Comparison of ENCODE assay signal across 20 cellular contexts in the genomic region with DNA sequence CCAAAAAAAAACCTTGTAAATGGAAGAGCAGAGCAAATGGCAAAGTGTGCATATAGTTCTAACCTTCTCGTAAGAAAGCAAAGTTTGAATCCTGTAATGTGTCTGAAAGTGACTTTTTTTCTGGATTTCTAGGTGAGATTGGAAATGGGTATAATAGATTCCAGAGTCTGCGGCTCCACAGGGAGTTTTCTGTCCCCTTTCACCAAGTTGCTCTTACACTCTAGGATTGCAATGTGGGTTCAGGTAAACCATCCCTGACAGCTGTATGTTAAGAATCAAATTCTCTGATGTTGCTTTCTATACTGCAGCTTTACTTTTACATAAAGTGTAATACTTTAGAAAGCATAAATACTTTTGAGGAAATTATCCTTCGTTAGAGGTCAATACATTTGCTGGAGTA.
A peak's percentile ranks its signal among the peaks of the same experiment; 100 is the strongest.
DNase-seq lines count a peak whose midpoint lies in the region; ATAC-seq and TF ChIP-seq lines count a peak whose summit lies in the region.
"Had no signal": no experiment of that assay in that cellular context is flagged by ENCODE, and none has a peak within 500 bp of the region (broad histone marks: within the 10 kb centered on the region; RNA-seq: fewer than 3 reads in every experiment).

No MANE protein-coding gene starts in this region.

- peak; percentile 72 for DNase-seq in NCI-H2171 treated with DMSO at 0.1 percent for 48 hours (lab: John Stamatoyannopoulos, UW)
- no peak for DNase-seq in NCI-H2171 (lab: John Stamatoyannopoulos, UW)
- peak; percentile 50 for DNase-seq in esophagus muscularis mucosa (ENCODE audit: extremely low spot score)
- no peak for DNase-seq in stimulated activated naive B cell treated with anti-CD40 and anti-IgM and Interleukin-4, amounts not matched to agents 10 μg/mL and 1 μg/mL and 100 μg/mL, for 72 hours
- DNase-seq in activated CD8-positive, alpha-beta memory T cell treated with anti-CD3 and anti-CD28 coated beads, Interleukin-2, amount 10 ng/mL, durations not matched to agents 7 days and 5 days, result no peak
- no peak for DNase-seq in AG08395 (ENCODE audit: low spot score)
- DNase-seq in stimulated activated naive CD8-positive, alpha-beta T cell treated with anti-CD3 and anti-CD28 coated beads, Interleukin-15, Interleukin-2, amounts not matched to agents 100 U/mL and 50 U/mL, for 24 hours, result no peak
- DNase-seq: activated CD4-positive, alpha-beta T cell treated with anti-CD3 and anti-CD28 coated beads for 1 hour; C1 segment of cervical spinal cord; GF-D8; Peyer's patch; stimulated activated CD4-positive, alpha-beta T cell treated with anti-CD3 and anti-CD28 coated beads, Interleukin-4, amount 100 ng/mL, for 24 hours; uterus had no signal

- no peak for TF ChIP-seq POLR2A in esophagus muscularis mucosa (IDR thresholded peaks at IDR 0.05; ENCODE audit: low read depth)

- no peak overlapping the region for H3K27ac Mint-ChIP-seq in stimulated activated naive B cell treated with anti-CD40 and anti-IgM and Interleukin-4, amounts not matched to agents 10 μg/mL and 1 μg/mL and 100 μg/mL, for 72 hours
- H3K27ac Mint-ChIP-seq in activated CD8-positive, alpha-beta memory T cell treated with anti-CD3 and anti-CD28 coated beads, Interleukin-2, amount 10 ng/mL, durations not matched to agents 7 days and 5 days, result no peak overlapping the region
- H3K27ac Mint-ChIP-seq: activated T-helper 2 cell treated with anti-CD3 and anti-CD28 coated beads, Interferon-gamma antibody, Interleukin-2, Interleukin-4, amounts not matched to agents 10 μg/mL and 5 μg/mL and 100 μg/mL, durations not matched to agents 14 hours and 24 hours and 36 hours; naive thymus-derived CD8-positive, alpha-beta T cell had no signal

- intact Hi-C loops in esophagus muscularis mucosa (cut with DNase I), result no loop called here

- peaks cover 0 to 4% (median under 1%) of the 10 kb centered on the region in 4 donors for H3K4me1 ChIP-seq in esophagus muscularis mucosa
- H3K4me1 ChIP-seq: breast epithelium, Peyer's patch, prostate gland, uterus had no signal

- no peaks in the 10 kb centered on the region for H3K36me3 ChIP-seq in esophagus muscularis mucosa
- H3K36me3 ChIP-seq: breast epithelium, Peyer's patch, prostate gland, uterus had no signal

- TF ChIP-seq EP300 in esophagus muscularis mucosa (IDR thresholded peaks at IDR 0.05), result no peak

- no peak overlapping the region for H3K27ac ChIP-seq in esophagus muscularis mucosa (replicated peaks in 1 of 4)
- H3K27ac ChIP-seq: breast epithelium, foreskin keratinocyte, Peyer's patch, prostate gland, SK-N-MC, uterus had no signal

- peaks cover 2 to 3% of the 10 kb centered on the region in 2 donors for H3K36me3 Mint-ChIP-seq in stimulated activated naive B cell treated with anti-CD40 and anti-IgM and Interleukin-4, amounts not matched to agents 10 μg/mL and 1 μg/mL and 100 μg/mL, for 72 hours
- H3K36me3 Mint-ChIP-seq in activated CD8-positive, alpha-beta memory T cell treated with anti-CD3 and anti-CD28 coated beads, Interleukin-2, amount 10 ng/mL, durations not matched to agents 7 days and 5 days, result no peaks in the 10 kb centered on the region

- peaks cover 5 to 8% of the 10 kb centered on the region in 2 donors for H3K9me3 Mint-ChIP-seq in stimulated activated naive B cell treated with anti-CD40 and anti-IgM and Interleukin-4, amounts not matched to agents 10 μg/mL and 1 μg/mL and 100 μg/mL, for 72 hours
- H3K9me3 Mint-ChIP-seq in activated CD8-positive, alpha-beta memory T cell treated with anti-CD3 and anti-CD28 coated beads, Interleukin-2, amount 10 ng/mL, durations not matched to agents 7 days and 5 days (ENCODE audit: low read depth), result peaks cover 5% of the 10 kb centered on the region

- H3K27me3 ChIP-seq in esophagus muscularis mucosa, result no peaks in the 10 kb centered on the region
- H3K27me3 ChIP-seq: breast epithelium, foreskin keratinocyte, Peyer's patch, uterus had no signal

- no peak overlapping the region for H3K4me3 ChIP-seq in esophagus muscularis mucosa
- H3K4me3 ChIP-seq: breast epithelium, Peyer's patch, prostate gland, SK-N-MC, uterus had no signal

- CTCF ChIA-PET in activated CD8-positive, alpha-beta memory T cell treated with anti-CD3 and anti-CD28 coated beads, Interleukin-2, amount 10 ng/mL, durations not matched to agents 7 days and 5 days (lab: Charles Lee), result no interaction called here

- 95% methylated on average over 3 of the region's 3 CpGs for WGBS in esophagus muscularis mucosa

- peak; percentile 17 for ATAC-seq in HG03432 (IDR thresholded peaks at IDR 0.05; ENCODE audit: unreplicated experiment)
- ATAC-seq in stimulated activated naive B cell treated with anti-CD40 and anti-IgM and Interleukin-4, amounts not matched to agents 10 μg/mL and 1 μg/mL and 100 μg/mL, for 72 hours (replicated peaks), result peak; percentile 3 to 10
- ATAC-seq in activated CD8-positive, alpha-beta memory T cell treated with anti-CD3 and anti-CD28 coated beads, Interleukin-2, amount 10 ng/mL, durations not matched to agents 7 days and 5 days, result no peak
- no peak for ATAC-seq in stimulated activated naive CD8-positive, alpha-beta T cell treated with anti-CD3 and anti-CD28 coated beads, Interleukin-15, Interleukin-2, amounts not matched to agents 100 U/mL and 50 U/mL, for 24 hours

- H3K4me3 Mint-ChIP-seq in stimulated activated naive B cell treated with anti-CD40 and anti-IgM and Interleukin-4, amounts not matched to agents 10 μg/mL and 1 μg/mL and 100 μg/mL, for 72 hours, result peak overlapping the region in 1 of 2 donors; percentile 54
- H3K4me3 Mint-ChIP-seq in activated CD8-positive, alpha-beta memory T cell treated with anti-CD3 and anti-CD28 coated beads, Interleukin-2, amount 10 ng/mL, durations not matched to agents 7 days and 5 days, result no peak overlapping the region
- H3K4me3 Mint-ChIP-seq: naive thymus-derived CD8-positive, alpha-beta T cell had no signal

- H3K9me3 ChIP-seq in esophagus muscularis mucosa, result peaks cover 0 to 15% (median 11%) of the 10 kb centered on the region in 4 donors
- H3K9me3 ChIP-seq: Peyer's patch, prostate gland had no signal

- H3K27me3 Mint-ChIP-seq in stimulated activated naive B cell treated with anti-CD40 and anti-IgM and Interleukin-4, amounts not matched to agents 10 μg/mL and 1 μg/mL and 100 μg/mL, for 72 hours, result no peaks in the 10 kb centered on the region
- no peaks in the 10 kb centered on the region for H3K27me3 Mint-ChIP-seq in activated CD8-positive, alpha-beta memory T cell treated with anti-CD3 and anti-CD28 coated beads, Interleukin-2, amount 10 ng/mL, durations not matched to agents 7 days and 5 days

- peaks cover 6 to 10% of the 10 kb centered on the region in 2 donors for H3K4me1 Mint-ChIP-seq in stimulated activated naive B cell treated with anti-CD40 and anti-IgM and Interleukin-4, amounts not matched to agents 10 μg/mL and 1 μg/mL and 100 μg/mL, for 72 hours
- H3K4me1 Mint-ChIP-seq in activated CD8-positive, alpha-beta memory T cell treated with anti-CD3 and anti-CD28 coated beads, Interleukin-2, amount 10 ng/mL, durations not matched to agents 7 days and 5 days, result no peaks in the 10 kb centered on the region

- no peak for TF ChIP-seq CTCF in esophagus muscularis mucosa (IDR thresholded peaks at IDR 0.05)

Comparison
In these comparisons a context has a peak if more than half of its experiments do, and no peak if none do; other contexts are left out.
1. DNase-seq: peak in NCI-H2171 treated with DMSO at 0.1 percent for 48 hours (single experiment) and esophagus muscularis mucosa (single experiment); none in NCI-H2171 (single experiment), stimulated activated naive B cell treated with anti-CD40 and anti-IgM and Interleukin-4, amounts not matched to agents 10 μg/mL and 1 μg/mL and 100 μg/mL, for 72 hours (single experiment), activated CD8-positive, alpha-beta memory T cell treated with anti-CD3 and anti-CD28 coated beads, Interleukin-2, amount 10 ng/mL, durations not matched to agents 7 days and 5 days (single experiment), AG08395 (single experiment) and stimulated activated naive CD8-positive, alpha-beta T cell treated with anti-CD3 and anti-CD28 coated beads, Interleukin-15, Interleukin-2, amounts not matched to agents 100 U/mL and 50 U/mL, for 24 hours (single experiment).
2. ATAC-seq: peak in HG03432 (single experiment) and stimulated activated naive B cell treated with anti-CD40 and anti-IgM and Interleukin-4, amounts not matched to agents 10 μg/mL and 1 μg/mL and 100 μg/mL, for 72 hours (2 of 2); none in activated CD8-positive, alpha-beta memory T cell treated with anti-CD3 and anti-CD28 coated beads, Interleukin-2, amount 10 ng/mL, durations not matched to agents 7 days and 5 days (single experiment) and stimulated activated naive CD8-positive, alpha-beta T cell treated with anti-CD3 and anti-CD28 coated beads, Interleukin-15, Interleukin-2, amounts not matched to agents 100 U/mL and 50 U/mL, for 24 hours (single experiment).